ENCODE assay signal across 29 cellular contexts in the genomic region with DNA sequence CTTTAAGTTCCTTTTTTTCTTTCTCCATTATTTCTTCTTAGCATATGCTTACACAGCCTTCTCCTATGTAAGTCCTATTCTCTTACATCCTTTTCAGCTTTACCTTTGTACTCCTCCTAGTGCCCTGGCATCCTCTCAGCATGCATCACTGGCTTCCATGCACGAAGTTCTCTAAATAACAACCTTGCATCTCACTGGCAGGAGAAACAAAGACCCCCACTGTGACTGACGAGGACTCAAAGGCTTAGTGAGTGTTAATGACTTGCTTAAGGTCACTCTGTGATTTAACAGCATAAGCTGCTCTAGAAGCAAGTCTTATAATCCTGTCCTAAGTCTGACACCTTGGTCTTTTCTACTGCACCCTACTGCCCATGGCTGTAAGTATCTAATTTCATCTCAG.
"Had no signal": no experiment of that assay in that cellular context is flagged by ENCODE, and none has a peak within 500 bp of the region (broad histone marks: within the 10 kb centered on the region; RNA-seq: fewer than 3 reads in every experiment).

No MANE protein-coding gene starts in this region.

- H3K4me2 ChIP-seq: KMS-11 had no signal

- H3K9me3 Mint-ChIP-seq: activated naive CD4-positive, alpha-beta T cell treated with anti-CD3 and anti-CD28 coated beads for 36 hours; central memory CD8-positive, alpha-beta T cell had no signal

- DNase-seq: activated CD4-positive, alpha-beta memory T cell treated with anti-CD3 and anti-CD28 coated beads, Interleukin-2, amount 10 ng/mL, durations not matched to agents 7 days and 5 days; activated CD4-positive, alpha-beta T cell treated with anti-CD3 and anti-CD28 coated beads for 36 hours; activated CD4-positive, alpha-beta T cell treated with anti-CD3 and anti-CD28 coated beads, Interleukin-2, amount 50 U/mL, for 1 hour; activated gamma-delta T cell; activated naive CD4-positive, alpha-beta T cell treated with anti-CD3 and anti-CD28 coated beads for 36 hours; activated T-cell treated with anti-CD3 and anti-CD28 coated beads for 4 hours; activated T-cell treated with anti-CD3 and anti-CD28 coated beads, Interleukin-2, amount 50 U/mL, for 48 hours; amygdala; MV-4-11; NCI-H1092 treated with DMSO at 0.1 percent for 48 hours; NCI-H1417 treated with DMSO at 0.1 percent for 48 hours; NCI-H1694; NCI-H2029; NCI-H2107; NCI-H2171 treated with DMSO at 0.1 percent for 48 hours; NCI-H226; NCI-H526; RPMI8226; T-cell; T-helper 2 cell; T1000 had no signal

- H3K36me3 Mint-ChIP-seq: activated naive CD8-positive, alpha-beta T cell; brain; T-cell had no signal

- H3K4me3 ChIP-seq: SK-N-MC had no signal

- H3K27me3 Mint-ChIP-seq: activated CD4-positive, alpha-beta memory T cell treated with anti-CD3 and anti-CD28 coated beads, Interleukin-2, amount 10 ng/mL, durations not matched to agents 7 days and 5 days; activated CD4-positive, alpha-beta T cell treated with anti-CD3 and anti-CD28 coated beads for 36 hours; activated naive CD8-positive, alpha-beta T cell; central memory CD8-positive, alpha-beta T cell; T-cell had no signal

- H3K4me3 Mint-ChIP-seq: activated CD4-positive, alpha-beta memory T cell treated with anti-CD3 and anti-CD28 coated beads, Interleukin-2, amount 10 ng/mL, durations not matched to agents 7 days and 5 days; activated CD4-positive, alpha-beta T cell treated with anti-CD3 and anti-CD28 coated beads for 36 hours; activated naive CD4-positive, alpha-beta T cell treated with anti-CD3 and anti-CD28 coated beads for 36 hours; activated naive CD8-positive, alpha-beta T cell; activated T-helper 17 cell treated with anti-CD3 and anti-CD28 coated beads, Interleukin-2, amount 50 U/mL, for 72 hours; brain; central memory CD8-positive, alpha-beta T cell; T-cell had no signal

- H3K9ac ChIP-seq: KMS-11 had no signal

- H3K4me1 Mint-ChIP-seq: activated CD4-positive, alpha-beta memory T cell treated with anti-CD3 and anti-CD28 coated beads, Interleukin-2, amount 10 ng/mL, durations not matched to agents 7 days and 5 days; activated CD4-positive, alpha-beta T cell treated with anti-CD3 and anti-CD28 coated beads for 36 hours; activated T-helper 17 cell treated with anti-CD3 and anti-CD28 coated beads, Interleukin-2, amount 50 U/mL, for 72 hours; central memory CD8-positive, alpha-beta T cell; T-cell had no signal

- H3K27ac Mint-ChIP-seq: activated CD4-positive, alpha-beta memory T cell treated with anti-CD3 and anti-CD28 coated beads, Interleukin-2, amount 10 ng/mL, durations not matched to agents 7 days and 5 days; activated CD4-positive, alpha-beta T cell treated with anti-CD3 and anti-CD28 coated beads for 36 hours; activated naive CD4-positive, alpha-beta T cell treated with anti-CD3 and anti-CD28 coated beads for 36 hours; activated naive CD8-positive, alpha-beta T cell; activated T-helper 17 cell treated with anti-CD3 and anti-CD28 coated beads, Interleukin-2, amount 50 U/mL, for 72 hours; brain; T-cell had no signal

- H3K27ac ChIP-seq: KMS-11, SK-N-MC had no signal

- ATAC-seq: activated CD4-positive, alpha-beta T cell treated with anti-CD3 and anti-CD28 coated beads for 36 hours; activated T-helper 17 cell treated with anti-CD3 and anti-CD28 coated beads, Interleukin-2, amount 50 U/mL, for 72 hours; Panc1; Right ventricle myocardium inferior; T-cell had no signal
